17 cellular contexts compared by ENCODE assay signal in the genomic region with DNA sequence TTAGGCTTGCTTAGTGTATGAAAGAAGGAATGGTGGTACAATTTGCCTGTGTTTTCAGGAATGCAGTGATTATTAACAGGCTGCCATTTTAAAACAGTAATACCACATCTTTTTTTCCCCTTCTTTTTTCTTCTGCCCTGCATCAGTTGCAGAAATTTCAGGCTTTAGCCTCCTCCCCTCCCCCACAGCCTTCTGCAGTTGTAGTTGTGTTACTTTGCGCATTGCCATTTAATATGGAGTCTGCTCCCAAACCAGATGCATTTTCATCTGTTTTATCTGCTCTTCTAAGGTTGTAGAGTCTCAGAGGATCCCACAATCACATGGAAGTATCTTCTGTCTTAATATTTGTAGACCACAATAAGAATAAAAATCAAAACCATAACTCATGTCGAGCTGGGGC. TPM values are rescaled to one million over a fixed set of nuclear protein-coding genes. Genes with fewer than 3 reads are reported as not detected.
A peak's percentile ranks its signal among the peaks of the same experiment; 100 is the strongest.
DNase-seq lines count a peak whose midpoint lies in the region; ATAC-seq and TF ChIP-seq lines count a peak whose summit lies in the region.
"Had no signal": no experiment of that assay in that cellular context is flagged by ENCODE, and none has a peak within 500 bp of the region (broad histone marks: within the 10 kb centered on the region; RNA-seq: fewer than 3 reads in every experiment).

No MANE protein-coding gene starts in this region.

- peaks cover 3% of the 10 kb centered on the region for H3K36me3 Mint-ChIP-seq in activated naive CD8-positive, alpha-beta T cell treated with anti-CD3 and anti-CD28 coated beads for 36 hours

- H3K27me3 ChIP-seq in body of pancreas (no peaks in the 10 kb centered on the region), thoracic aorta (replicated peaks; ENCODE audit: insufficient read depth) (no peaks in the 10 kb centered on the region), BE2C (peaks cover 26% of the 10 kb centered on the region)
- H3K27me3 ChIP-seq: tibial artery had no signal

- intact Hi-C loops in body of pancreas (cut with DNase I) = no loop called here

- 55 to 58% methylated on average over 2 of the region's 2 CpGs for WGBS in body of pancreas, 2 donors
- no CpG with 5 or more reads among the region's 2 CpGs for WGBS in mesodermal cell (ENCODE audit: insufficient coverage in 2 of 2), 2 experiments

- ATAC-seq in body of pancreas = no peak
- no peak for ATAC-seq in thoracic aorta (ENCODE audit: insufficient number of reproducible peaks, low FRiP score, low read depth)

- no peak overlapping the region for H3K4me3 ChIP-seq in body of pancreas
- H3K4me3 ChIP-seq in mesodermal cell (ENCODE audit: extremely low read depth, insufficient read depth, low read length, poor library complexity, severe bottlenecking) = no peak overlapping the region
- H3K4me3 ChIP-seq in thoracic aorta = peak overlapping the region; percentile 33
- no peak overlapping the region for H3K4me3 ChIP-seq in BE2C (ENCODE audit: low read depth, low read length)
- H3K4me3 ChIP-seq: esophagus squamous epithelium, tibial artery had no signal

- peaks cover 3% of the 10 kb centered on the region for H3K9me3 Mint-ChIP-seq in activated naive CD8-positive, alpha-beta T cell treated with anti-CD3 and anti-CD28 coated beads for 36 hours
- H3K9me3 Mint-ChIP-seq: T-helper 1 cell treated with Interleukin-12 subunit alpha and Interleukin-12 subunit beta and Interleukin-4 antibody, amounts not matched to agents 30 μg/mL and 1 μg/mL, for 36 hours had no signal

- H3K4me3 Mint-ChIP-seq in activated naive CD8-positive, alpha-beta T cell treated with anti-CD3 and anti-CD28 coated beads for 36 hours = no peak overlapping the region
- H3K4me3 Mint-ChIP-seq: T-helper 1 cell treated with Interleukin-12 subunit alpha and Interleukin-12 subunit beta and Interleukin-4 antibody, amounts not matched to agents 30 μg/mL and 1 μg/mL, for 36 hours had no signal

- no peak for TF ChIP-seq POLR2A in body of pancreas (IDR thresholded peaks at IDR 0.05)

- peaks cover 8% of the 10 kb centered on the region for H3K4me1 ChIP-seq in body of pancreas
- H3K4me1 ChIP-seq in mesodermal cell (ENCODE audit: control insufficient read depth, insufficient read depth, low read length, poor library complexity, severe bottlenecking) = no peaks in the 10 kb centered on the region
- H3K4me1 ChIP-seq in thoracic aorta (ENCODE audit: control insufficient read depth in 1 of 2, low read depth in 2 of 2) = peaks cover 8 to 19% of the 10 kb centered on the region in 2 donors
- H3K4me1 ChIP-seq in BE2C = no peaks in the 10 kb centered on the region

- peaks cover 5% of the 10 kb centered on the region for H3K4me1 Mint-ChIP-seq in activated naive CD8-positive, alpha-beta T cell treated with anti-CD3 and anti-CD28 coated beads for 36 hours

- no peak overlapping the region for H3K27ac Mint-ChIP-seq in activated naive CD8-positive, alpha-beta T cell treated with anti-CD3 and anti-CD28 coated beads for 36 hours
- H3K27ac Mint-ChIP-seq: T-helper 1 cell treated with Interleukin-12 subunit alpha and Interleukin-12 subunit beta and Interleukin-4 antibody, amounts not matched to agents 30 μg/mL and 1 μg/mL, for 36 hours had no signal

- DNase-seq in NCI-H2196 (lab: John Stamatoyannopoulos, UW; ENCODE audit: unreplicated experiment) (peak; percentile 54), NCI-H2196 treated with DMSO at 0.1 percent for 48 hours (lab: John Stamatoyannopoulos, UW; ENCODE audit: unreplicated experiment) (no peak), body of pancreas (peak in 1 of 4 donors; percentile 7), thoracic aorta (ENCODE audit: low spot score) (no peak), BE2C (no peak)
- no peak for DNase-seq in activated effector memory CD4-positive, alpha-beta T cell treated with anti-CD3 and anti-CD28 coated beads, Interleukin-2, amount 50 U/mL, for 16 hours
- no peak for DNase-seq in activated naive CD8-positive, alpha-beta T cell treated with anti-CD3 and anti-CD28 coated beads for 36 hours
- DNase-seq: aorta; dermis blood vessel endothelial cell; esophagus squamous epithelium; Kasumi-1; kidney glomerular epithelial cell; stimulated activated CD4-positive, alpha-beta T cell treated with anti-CD3 and anti-CD28 coated beads, Interleukin-2, amount 100 ng/mL, for 24 hours; tibial artery had no signal

- H3K27ac ChIP-seq in body of pancreas (peak overlapping the region in 3 of 4 donors; percentile 5 to 41 (median 33)), mesodermal cell (ENCODE audit: low read depth, low read length, severe bottlenecking) (peak overlapping the region; percentile 17), thoracic aorta (peak overlapping the region; percentile 5 to 43)
- H3K27ac ChIP-seq: esophagus squamous epithelium had no signal

- TF ChIP-seq CTCF in body of pancreas (IDR thresholded peaks at IDR 0.05) (no peak), thoracic aorta (IDR thresholded peaks at IDR 0.05) (no peak), BE2C (IDR thresholded peaks at IDR 0.05; ENCODE audit: low read depth, low read length) (no peak)

- H3K9me3 ChIP-seq in body of pancreas (no peaks in the 10 kb centered on the region), mesodermal cell (ENCODE audit: control insufficient read depth, low read length) (no peaks in the 10 kb centered on the region), thoracic aorta (no peaks in the 10 kb centered on the region), BE2C (no peaks in the 10 kb centered on the region)
- H3K9me3 ChIP-seq: esophagus squamous epithelium, tibial artery had no signal

- H3K27me3 Mint-ChIP-seq in activated naive CD8-positive, alpha-beta T cell treated with anti-CD3 and anti-CD28 coated beads for 36 hours = peaks cover 16% of the 10 kb centered on the region

- no peaks in the 10 kb centered on the region for H3K36me3 ChIP-seq in body of pancreas (replicated peaks in 1 of 2; ENCODE audit: insufficient read depth in 1 of 2, low read depth in 2 of 2)
- no peaks in the 10 kb centered on the region for H3K36me3 ChIP-seq in mesodermal cell (ENCODE audit: control insufficient read depth, insufficient read depth, low read length)
- no peaks in the 10 kb centered on the region for H3K36me3 ChIP-seq in thoracic aorta
- H3K36me3 ChIP-seq in BE2C = no peaks in the 10 kb centered on the region
- H3K36me3 ChIP-seq: esophagus squamous epithelium, tibial artery had no signal

RNA-seq across cellular contexts. Expression of a gene that starts 3.8 kb away (rescaled TPM):
- total RNA-seq in body of pancreas (1 to 10 TPM; 1.3 to 3.6 TPM), thoracic aorta (1 to 10 TPM; 2.2 to 7.3 TPM)
- 6.0 TPM for polyA plus RNA-seq in mesodermal cell (2013, experiment 1 of 2)
- polyA plus RNA-seq in mesodermal cell (2013, experiment 2 of 2) = 8.5 TPM
- not detected for polyA plus RNA-seq in BE2C (2012; ENCODE audit: insufficient read depth, insufficient read length, low read depth)
- not detected for total RNA-seq in activated naive CD8-positive, alpha-beta T cell treated with anti-CD3 and anti-CD28 coated beads for 36 hours
- total RNA-seq: dermis blood vessel endothelial cell, RPMI7951 had no signal
